27 cellular contexts compared by ENCODE assay signal in the genomic region with DNA sequence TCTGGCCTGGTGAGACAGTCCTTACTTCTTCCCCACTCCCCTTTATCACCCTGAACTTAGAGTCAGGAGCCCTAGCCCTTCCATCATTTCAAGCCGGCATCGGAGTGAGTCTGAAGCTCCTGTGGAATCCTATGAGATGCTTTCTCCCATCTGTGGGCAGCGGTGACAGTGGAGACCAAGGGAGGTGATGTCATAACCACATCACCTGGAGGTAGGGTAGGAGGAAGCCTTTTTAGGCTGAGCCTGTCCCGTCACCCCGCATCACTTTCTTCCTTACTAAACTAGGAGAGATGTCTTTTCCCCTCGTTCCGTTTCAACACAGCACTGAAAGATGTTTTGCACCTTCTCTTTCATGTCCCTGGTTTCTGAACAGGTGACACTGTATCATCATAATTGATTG.
"Had no signal": no experiment of that assay in that cellular context is flagged by ENCODE, and none has a peak within 500 bp of the region (broad histone marks: within the 10 kb centered on the region; RNA-seq: fewer than 3 reads in every experiment).

No MANE protein-coding gene starts in this region.

- H3K27me3 ChIP-seq: adrenal gland, body of pancreas, cardiac muscle cell, dorsolateral prefrontal cortex had no signal

- DNase-seq: activated CD4-positive, alpha-beta memory T cell treated with anti-CD3 and anti-CD28 coated beads for 36 hours; activated CD4-positive, alpha-beta T cell treated with anti-CD3 and anti-CD28 coated beads for 36 hours; activated CD4-positive, alpha-beta T cell treated with anti-CD3 and anti-CD28 coated beads, Interleukin-2, amount 10 ng/mL, durations not matched to agents 24 days and 14 days; activated CD4-positive, CD25-positive, alpha-beta regulatory T cell; activated CD4-positive, CD25-positive, alpha-beta regulatory T cell treated with anti-CD3 and anti-CD28 coated beads, Interleukin-2, amount 50 U/mL, for 72 hours; activated CD8-positive, alpha-beta memory T cell treated with anti-CD3 and anti-CD28 coated beads, Interleukin-2, amount 10 ng/mL, durations not matched to agents 7 days and 5 days; activated CD8-positive, alpha-beta memory T cell treated with anti-CD3 and anti-CD28 coated beads, Interleukin-2, amount 50 U/mL, for 4 hours; activated CD8-positive, alpha-beta T cell treated with anti-CD3 and anti-CD28 coated beads, Interleukin-2, amount 10 ng/mL, durations not matched to agents 7 days and 5 days; activated effector memory CD4-positive, alpha-beta T cell treated with anti-CD3 and anti-CD28 coated beads, Interleukin-2, amount 50 U/mL, for 16 hours; activated naive CD4-positive, alpha-beta T cell treated with anti-CD3 and anti-CD28 coated beads for 36 hours; activated naive CD8-positive, alpha-beta T cell treated with anti-CD3 and anti-CD28 coated beads for 36 hours; activated naive CD8-positive, alpha-beta T cell treated with anti-CD3 and anti-CD28 coated beads, Interleukin-2, amount 50 U/mL, for 24 hours; activated T-cell treated with anti-CD3 and anti-CD28 coated beads, Interleukin-2, amount 50 U/mL, for 1 hour; activated T-cell treated with anti-CD3 and anti-CD28 coated beads, Interleukin-2, amount 50 U/mL, for 48 hours; adrenal gland; amygdala; aorta; body of pancreas; dorsolateral prefrontal cortex; effector memory CD4-positive, alpha-beta T cell; foreskin fibroblast; glutamatergic neuron; T-helper 2 cell had no signal

- H3K4me1 ChIP-seq: adrenal gland had no signal

- ATAC-seq: activated CD4-positive, alpha-beta T cell treated with anti-CD3 and anti-CD28 coated beads for 36 hours; activated CD8-positive, alpha-beta memory T cell treated with anti-CD3 and anti-CD28 coated beads, Interleukin-2, amount 10 ng/mL, durations not matched to agents 7 days and 5 days; activated CD8-positive, alpha-beta T cell treated with anti-CD3 and anti-CD28 coated beads, Interleukin-2, amount 10 ng/mL, durations not matched to agents 7 days and 5 days; activated naive CD8-positive, alpha-beta T cell treated with anti-CD3 and anti-CD28 coated beads, Interleukin-2, amount 50 U/mL, for 24 hours; body of pancreas; esophagus mucosa had no signal

- H3K27ac ChIP-seq: adrenal gland, body of pancreas, cardiac muscle cell, coronary artery, dorsolateral prefrontal cortex had no signal

- H3K4me3 ChIP-seq: adrenal gland, body of pancreas, cardiac muscle cell, coronary artery, dorsolateral prefrontal cortex had no signal

- FAIRE-seq: frontal cortex had no signal

- H3K36me3 ChIP-seq: adrenal gland, cardiac muscle cell had no signal

- H3K9me3 ChIP-seq: adrenal gland, body of pancreas had no signal
